ENCODE assay signal across 13 cellular contexts in genomic region chr6:36364669-36365479, GRCh38. TPM values are rescaled to one million over a fixed set of nuclear protein-coding genes. Genes with fewer than 3 reads are reported as not detected.
DNase-seq lines count a peak whose midpoint lies in the region; ATAC-seq and TF ChIP-seq lines count a peak whose summit lies in the region.
"Had no signal": no experiment of that assay in that cellular context is flagged by ENCODE, and none has a peak within 500 bp of the region (broad histone marks: within the 10 kb centered on the region; RNA-seq: fewer than 3 reads in every experiment).

No MANE protein-coding gene starts in this region.

- no peak overlapping the region for H3K23ac ChIP-seq in IMR-90 (ENCODE audit: low read depth, low read length)

- 94% methylated on average over 3 of the region's 19 CpGs; no CpG with 5 or more reads in 1 of the 2 experiments for WGBS in IMR-90 (ENCODE audit: extremely low coverage in 2 of 2, insufficient read length in 1 of 2), 2 experiments
- 66 to 81% methylated on average over 14 to 18 of the region's 19 CpGs for WGBS in thyroid gland, 2 donors

- TF ChIP-seq POLR2A in IMR-90 (IDR thresholded peaks at IDR 0.05; ENCODE audit: low read depth, low read length): no peak
- TF ChIP-seq POLR2A in thyroid gland (IDR thresholded peaks at IDR 0.05): no peak

- H3K4me1 ChIP-seq in IMR-90 (ENCODE audit: control insufficient read depth, insufficient read depth, low read length) (peaks cover 3% of the 10 kb centered on the region), upper lobe of right lung (peaks cover 3% of the 10 kb centered on the region), thyroid gland (peaks cover 0 to 5% of the 10 kb centered on the region in 2 donors)

- dilution Hi-C loops in IMR-90 (cut with HindIII; ENCODE audit: low sequenced_read_pairs, unreplicated experiment): no loop called here

- no peak overlapping the region for H2AK9ac ChIP-seq in IMR-90 (replicated peaks; ENCODE audit: low read depth, low read length, poor library complexity)

- in situ Hi-C loops in IMR-90 (cut with MboI; ENCODE audit: low sequenced_read_pairs): no loop called here

- no peaks in the 10 kb centered on the region for H4K20me1 ChIP-seq in IMR-90 (ENCODE audit: insufficient read depth, low read length)

- ATAC-seq in IMR-90 (ENCODE audit: low read depth) (no peak), upper lobe of right lung (peak; percentile 17)

- H2BK20ac ChIP-seq in IMR-90 (ENCODE audit: low read depth, low read length): no peak overlapping the region

- H2AK5ac ChIP-seq in IMR-90 (ENCODE audit: low read depth, low read length): no peak overlapping the region

- H3K36me3 ChIP-seq in IMR-90 (ENCODE audit: control insufficient read depth, insufficient read depth, low read length): no peaks in the 10 kb centered on the region
- H3K36me3 ChIP-seq in upper lobe of right lung: no peaks in the 10 kb centered on the region
- no peaks in the 10 kb centered on the region for H3K36me3 ChIP-seq in thyroid gland

- H3K9me3 ChIP-seq in IMR-90 (ENCODE audit: control insufficient read depth, insufficient read depth, low read length) (no peaks in the 10 kb centered on the region), upper lobe of right lung (no peaks in the 10 kb centered on the region), thyroid gland (no peaks in the 10 kb centered on the region)

- H2BK120ac ChIP-seq in IMR-90 (ENCODE audit: low read depth, low read length): no peak overlapping the region

- no peak overlapping the region for H4K8ac ChIP-seq in IMR-90 (ENCODE audit: low read depth in 2 of 2, low read length in 2 of 2)

- H3K27me3 ChIP-seq in IMR-90 (ENCODE audit: control insufficient read depth, insufficient read depth, low read length) (peaks cover 3% of the 10 kb centered on the region; the same call in 1 of the 2 replicates), upper lobe of right lung (no peaks in the 10 kb centered on the region), thyroid gland (no peaks in the 10 kb centered on the region)

- H3K14ac ChIP-seq in IMR-90 (replicated peaks; ENCODE audit: low read depth, low read length): no peak overlapping the region

- no peak overlapping the region for H3K4me2 ChIP-seq in IMR-90 (ENCODE audit: low read depth, low read length)

- intact Hi-C loops in IMR-90 (cut with micrococcal nuclease): no loop called here
- intact Hi-C loops in upper lobe of right lung (cut with DNase I): no loop called here
- intact Hi-C loops in thyroid gland (cut with DNase I): loop anchor here (5.0 to 10.0 kb wide), 2 partner anchors 243 to 340 kb away; partner anchors contain the start of genes MAPK14 and SLC26A8

- 0 out of 2 replicates have a peak, but pooled peaks cover under 1% of the 10 kb centered on the region for H3K9me1 ChIP-seq in IMR-90 (ENCODE audit: insufficient read depth, low read length)

- POLR2A ChIA-PET in IMR-90 (lab: Charles Lee; ENCODE audit: unreplicated experiment): no interaction called here

- no peak overlapping the region for H2AFZ ChIP-seq in IMR-90 (replicated peaks; ENCODE audit: low read length, poor library complexity)

- no peaks in the 10 kb centered on the region for H3K79me1 ChIP-seq in IMR-90 (ENCODE audit: low read depth in 1 of 2, low read length in 2 of 2)

- H4K5ac ChIP-seq in IMR-90 (ENCODE audit: low read depth, low read length): no peak overlapping the region

- DNase-seq in stimulated activated CD4-positive, alpha-beta T cell treated with anti-CD3 and anti-CD28 coated beads, Interleukin-4, amount 100 ng/mL, for 1 hour: peak; percentile 17
- DNase-seq in stimulated activated CD4-positive, alpha-beta T cell treated with anti-CD3 and anti-CD28 coated beads, Interleukin-4, amount 100 ng/mL, for 4 hours: no peak
- DNase-seq in IMR-90 (peak; percentile 53), choroid plexus epithelial cell (ENCODE audit: low read depth) (peak; percentile 69), upper lobe of right lung (no peak), AML-193 (lab: John Stamatoyannopoulos, UW) (no peak), thyroid gland (no peak), midbrain (lab: John Stamatoyannopoulos, UW) (no peak)
- DNase-seq: activated CD8-positive, alpha-beta memory T cell treated with anti-CD3 and anti-CD28 coated beads, Interleukin-2, amount 50 U/mL, for 48 hours; NCI-H1417; nucleus accumbens; Right ventricle myocardium superior had no signal

- H3K4me3 ChIP-seq in IMR-90 (ENCODE audit: insufficient read depth, low read depth, low read length) (no peak overlapping the region), choroid plexus epithelial cell (ENCODE audit: low read depth, low read length) (no peak overlapping the region), upper lobe of right lung (no peak overlapping the region), thyroid gland (replicated peaks in 1 of 3) (no peak overlapping the region)

- no TSS peak for BruUV-seq in IMR-90 (replicated peaks; lab: Mats Ljungman, UMichigan)

- H3K27ac ChIP-seq in IMR-90 (ENCODE audit: insufficient read depth, low read length) (no peak overlapping the region), upper lobe of right lung (no peak overlapping the region), thyroid gland (no peak overlapping the region)
- H3K27ac ChIP-seq: C4-2B had no signal

- no peak for TF ChIP-seq RAD21 in IMR-90 (IDR thresholded peaks at IDR 0.05; ENCODE audit: low read length)

- no peak overlapping the region for H3K4ac ChIP-seq in IMR-90 (ENCODE audit: low read depth, low read length)

- TF ChIP-seq CTCF in IMR-90 (conservative IDR thresholded peaks at IDR 0.05; ENCODE audit: low read depth, low read length) (no peak), choroid plexus epithelial cell (conservative IDR thresholded peaks at IDR 0.05; ENCODE audit: low read depth, low read length) (no peak), upper lobe of right lung (IDR thresholded peaks at IDR 0.05) (no peak), thyroid gland (IDR thresholded peaks at IDR 0.05) (no peak)

- H2BK5ac ChIP-seq in IMR-90 (ENCODE audit: low read depth, low read length, poor library complexity, severe bottlenecking): no peak overlapping the region

- CTCF ChIA-PET in IMR-90 (lab: Yijun Ruan, JAX): no interaction called here

- H3K56ac ChIP-seq in IMR-90 (ENCODE audit: extremely low read depth, insufficient read depth, low read length): no peak overlapping the region

- no peak overlapping the region for H3K18ac ChIP-seq in IMR-90 (ENCODE audit: low read depth, low read length)

- no peak overlapping the region for H3K9ac ChIP-seq in IMR-90 (ENCODE audit: low read depth, low read length)

- no peak overlapping the region for H4K91ac ChIP-seq in IMR-90 (ENCODE audit: insufficient read depth, low read depth, low read length)

- H2BK15ac ChIP-seq in IMR-90 (ENCODE audit: low read depth, low read length): no peak overlapping the region

TF ChIP-seq in IMR-90, 13 proteins besides CTCF, POLR2A, EP300 and RAD21:
- TF ChIP-seq RCOR1 (IDR thresholded peaks at IDR 0.05; ENCODE audit: insufficient replicate concordance, low read length) (no peak), MAFK (IDR thresholded peaks at IDR 0.05; ENCODE audit: low read depth, low read length) (no peak), FOS (IDR thresholded peaks at IDR 0.05; ENCODE audit: low read depth, low read length) (no peak), MXI1 (IDR thresholded peaks at IDR 0.05; ENCODE audit: borderline replicate concordance, low read depth, low read length) (no peak), RFX5 (IDR thresholded peaks at IDR 0.05; ENCODE audit: low read depth, low read length) (no peak), CHD1 (IDR thresholded peaks at IDR 0.05; ENCODE audit: low read depth, low read length) (no peak), NFE2L2 (IDR thresholded peaks at IDR 0.05; ENCODE audit: low read depth, low read length) (no peak)

RNA-seq across cellular contexts. Expression of gene ETV7, which starts 22.6 kb away (rescaled TPM):
- under 0.01 and 0.18 TPM in 2 replicates for total RNA-seq in IMR-90 (2012; rRNA removed)
- polyA plus RNA-seq in IMR-90 (2012; rRNA removed): 0.17 and 0.19 TPM in 2 replicates
- 0.14 and 0.22 TPM in 2 replicates for polyA plus RNA-seq in IMR-90 (2012; cell fraction: cytosol; rRNA removed)
- polyA plus RNA-seq in IMR-90 (2012; cell fraction: nucleus; rRNA removed; ENCODE audit: low replicate concordance): 0.16 and 0.19 TPM in 2 replicates
- 6.3 TPM for total RNA-seq in upper lobe of right lung
- total RNA-seq in thyroid gland: 1 to 10 TPM in 1 of 4 donors, not detected in 3; 1.4 TPM
- total RNA-seq: Right ventricle myocardium superior had no signal

RNA-seq across cellular contexts. Expression of gene BNIP5, which starts 28.2 kb away (rescaled TPM):
- total RNA-seq in IMR-90 (2012; rRNA removed) (not detected in 2 replicates), upper lobe of right lung (not detected), thyroid gland (not detected)
- polyA plus RNA-seq in IMR-90 (2012; rRNA removed): not detected in 2 replicates
- not detected in 2 replicates for polyA plus RNA-seq in IMR-90 (2012; cell fraction: cytosol; rRNA removed)
- not detected in 2 replicates for polyA plus RNA-seq in IMR-90 (2012; cell fraction: nucleus; rRNA removed; ENCODE audit: low replicate concordance)
- total RNA-seq: Right ventricle myocardium superior had no signal

Comparison
In these comparisons a context has a peak if more than half of its experiments do, and no peak if none do; other contexts are left out.
1. DNase-seq: peak in stimulated activated CD4-positive, alpha-beta T cell treated with anti-CD3 and anti-CD28 coated beads, Interleukin-4, amount 100 ng/mL, for 1 hour (single experiment), IMR-90 (single experiment) and choroid plexus epithelial cell (single experiment); none in stimulated activated CD4-positive, alpha-beta T cell treated with anti-CD3 and anti-CD28 coated beads, Interleukin-4, amount 100 ng/mL, for 4 hours (0 of 2), upper lobe of right lung (single experiment), AML-193 (0 of 2), thyroid gland (0 of 2) and midbrain (single experiment).